In genomic region chr17:1264196-1264595, GRCh38 we compare ENCODE assay signal across 20 cellular contexts. TPM values are rescaled to one million over a fixed set of nuclear protein-coding genes. Genes with fewer than 3 reads are reported as not detected.
"Had no signal": no experiment of that assay in that cellular context is flagged by ENCODE, and none has a peak within 500 bp of the region (broad histone marks: within the 10 kb centered on the region; RNA-seq: fewer than 3 reads in every experiment).

No MANE protein-coding gene starts in this region.

- H3K27me3 ChIP-seq: ascending aorta had no signal

- H2AFZ ChIP-seq: parathyroid adenoma had no signal

- H3K4me1 ChIP-seq: parathyroid adenoma had no signal

- H3K9ac ChIP-seq: parathyroid adenoma had no signal

- H3K27ac ChIP-seq: ascending aorta, coronary artery, gastrocnemius medialis, left lung, neutrophil, parathyroid adenoma, suprapubic skin, transverse colon had no signal

- H3K4me3 ChIP-seq: ascending aorta, coronary artery, gastrocnemius medialis, left lung, suprapubic skin, transverse colon had no signal

- H3K4me3 Mint-ChIP-seq: activated T-cell treated with anti-CD3 and anti-CD28 coated beads, Interleukin-2, amount 50 U/mL, for 4 hours; stimulated activated naive CD8-positive, alpha-beta T cell treated with anti-CD3 and anti-CD28 coated beads, Interleukin-15, amount 100 ng/mL, for 72 hours had no signal

- H3K36me3 ChIP-seq: ascending aorta, gastrocnemius medialis, left lung, neutrophil, suprapubic skin, transverse colon had no signal

- H3K79me2 ChIP-seq: parathyroid adenoma had no signal

- H3K27ac Mint-ChIP-seq: stimulated activated naive CD8-positive, alpha-beta T cell treated with anti-CD3 and anti-CD28 coated beads, Interleukin-15, amount 100 ng/mL, for 72 hours had no signal

- H3K9me3 ChIP-seq: ascending aorta, gastrocnemius medialis, left lung, neutrophil, suprapubic skin, transverse colon had no signal

- H3K9me3 Mint-ChIP-seq: activated T-cell treated with anti-CD3 and anti-CD28 coated beads, Interleukin-2, amount 50 U/mL, for 4 hours; stimulated activated naive CD8-positive, alpha-beta T cell treated with anti-CD3 and anti-CD28 coated beads, Interleukin-15, amount 100 ng/mL, for 72 hours had no signal

- ATAC-seq: activated T-cell treated with anti-CD3 and anti-CD28 coated beads, Interleukin-2, amount 50 U/mL, for 4 hours; gastrocnemius medialis; left lung; stimulated activated naive CD8-positive, alpha-beta T cell treated with anti-CD3 and anti-CD28 coated beads, Interleukin-15, amount 100 ng/mL, for 72 hours had no signal

- DNase-seq: activated CD4-positive, alpha-beta T cell treated with anti-CD3 and anti-CD28 coated beads, Interleukin-2, amount 50 U/mL, for 1 hour; activated CD4-positive, CD25-positive, alpha-beta regulatory T cell treated with anti-CD3 and anti-CD28 coated beads, Interleukin-2, amount 50 U/mL, for 72 hours; activated CD8-positive, alpha-beta memory T cell treated with anti-CD3 and anti-CD28 coated beads, Interleukin-2, amount 50 U/mL, for 4 hours; activated naive CD4-positive, alpha-beta T cell treated with anti-CD3 and anti-CD28 coated beads, Interleukin-2, amount 50 U/mL, for 16 hours; activated T-cell treated with anti-CD3 and anti-CD28 coated beads, Interleukin-2, amount 50 U/mL, for 4 hours; gastrocnemius medialis; head of caudate nucleus; kidney; left lung; stimulated activated naive CD8-positive, alpha-beta T cell treated with anti-CD3 and anti-CD28 coated beads, Interleukin-15, amount 100 ng/mL, for 72 hours; transverse colon had no signal

RNA-seq across cellular contexts. Expression of gene BHLHA9, which starts 6.0 kb away (rescaled TPM):
- total RNA-seq: activated T-cell treated with anti-CD3 and anti-CD28 coated beads, Interleukin-2, amount 50 U/mL, for 4 hours; ascending aorta; esophagus mucosa; gastrocnemius medialis; kidney; left lung; mononuclear cell; renal cortical epithelial cell; suprapubic skin; T-helper 1 cell treated with Interleukin-12 subunit alpha and Interleukin-12 subunit beta and Interleukin-4 antibody, amounts not matched to agents 30 ng/mL and 1 ng/mL, for 36 hours; transverse colon had no signal

RNA-seq across cellular contexts. Expression of gene TRARG1, which starts 15.3 kb away (rescaled TPM):
- total RNA-seq: activated T-cell treated with anti-CD3 and anti-CD28 coated beads, Interleukin-2, amount 50 U/mL, for 4 hours; esophagus mucosa; kidney; left lung; mononuclear cell; renal cortical epithelial cell had no signal
